Comparison of ENCODE assay signal across 11 cellular contexts in genomic region chr9:137673871-137674270, GRCh38. TPM values are rescaled to one million over a fixed set of nuclear protein-coding genes. Genes with fewer than 3 reads are reported as not detected.
DNase-seq lines count a peak whose midpoint lies in the region; ATAC-seq, FAIRE-seq and TF ChIP-seq lines count a peak whose summit lies in the region.
"Had no signal": no experiment of that assay in that cellular context is flagged by ENCODE, and none has a peak within 500 bp of the region (broad histone marks: within the 10 kb centered on the region; RNA-seq: fewer than 3 reads in every experiment).

No MANE protein-coding gene starts in this region.

- no peak overlapping the region for H4K5ac ChIP-seq in IMR-90 (ENCODE audit: low read depth, low read length)

- peaks cover 68% of the 10 kb centered on the region for H4K20me1 ChIP-seq in IMR-90 (ENCODE audit: insufficient read depth, low read length)

- no TSS peak for BruUV-seq in IMR-90 (replicated peaks; lab: Mats Ljungman, UMichigan)

- H2AK5ac ChIP-seq in IMR-90 (ENCODE audit: low read depth, low read length): no peak overlapping the region

- H4K91ac ChIP-seq in IMR-90 (ENCODE audit: insufficient read depth, low read depth, low read length): no peak overlapping the region

- H2BK15ac ChIP-seq in IMR-90 (ENCODE audit: low read depth, low read length): no peak overlapping the region

- TF ChIP-seq RAD21 in IMR-90 (IDR thresholded peaks at IDR 0.05; ENCODE audit: low read length): no peak

- H2BK20ac ChIP-seq in IMR-90 (ENCODE audit: low read depth, low read length): no peak overlapping the region

- H3K27ac ChIP-seq in IMR-90 (ENCODE audit: insufficient read depth, low read length) (no peak overlapping the region), iPS-20b (ENCODE audit: low read length) (no peak overlapping the region), stomach smooth muscle (ENCODE audit: low read length) (peak overlapping the region; percentile 53)
- H3K27ac ChIP-seq: HL-60 had no signal

- H3K4ac ChIP-seq in IMR-90 (ENCODE audit: low read depth, low read length): no peak overlapping the region

- no peak overlapping the region for H3K14ac ChIP-seq in IMR-90 (replicated peaks; ENCODE audit: low read depth, low read length)

- TF ChIP-seq CTCF in IMR-90 (conservative IDR thresholded peaks at IDR 0.05; ENCODE audit: low read depth, low read length) (no peak), GM13977 (IDR thresholded peaks at IDR 0.05; ENCODE audit: extremely low read depth, insufficient read depth, missing control alignments) (no peak), D721Med (IDR thresholded peaks at IDR 0.05; ENCODE audit: insufficient read depth, missing control alignments) (no peak)

- no peak overlapping the region for H2AK9ac ChIP-seq in IMR-90 (replicated peaks; ENCODE audit: low read depth, low read length, poor library complexity)

- H3K9ac ChIP-seq in IMR-90 (ENCODE audit: low read depth, low read length): no peak overlapping the region
- peak overlapping the region; percentile 21; the same call in 1 of the 2 replicates for H3K9ac ChIP-seq in iPS-20b (ENCODE audit: low read depth, low read length)
- H3K9ac ChIP-seq in stomach smooth muscle (ENCODE audit: low read length in 2 of 2): no peak overlapping the region

- DNase-seq in IMR-90 (no peak), amniotic epithelial cell (ENCODE audit: low read depth) (peak; percentile 33), GM13977 (ENCODE audit: low spot score) (no peak), D721Med (ENCODE audit: insufficient read length, low spot score) (no peak)
- DNase-seq: activated CD4-positive, alpha-beta T cell treated with anti-CD3 and anti-CD28 coated beads for 36 hours; activated T-cell treated with anti-CD3 and anti-CD28 coated beads, Interleukin-2, amount 50 U/mL, for 48 hours; midbrain had no signal

- no peak overlapping the region for H3K23ac ChIP-seq in IMR-90 (ENCODE audit: low read depth, low read length)

- H2BK5ac ChIP-seq in IMR-90 (ENCODE audit: low read depth, low read length, poor library complexity, severe bottlenecking): no peak overlapping the region

- ATAC-seq in IMR-90 (ENCODE audit: low read depth) (peak; percentile 6; the same call in 1 of the 2 replicates), HG02588 (IDR thresholded peaks at IDR 0.05; ENCODE audit: unreplicated experiment) (no peak)
- ATAC-seq: activated CD4-positive, alpha-beta T cell treated with anti-CD3 and anti-CD28 coated beads for 36 hours had no signal

- H3K4me3 ChIP-seq in IMR-90 (ENCODE audit: insufficient read depth, low read depth, low read length): no peak overlapping the region
- no peak overlapping the region for H3K4me3 ChIP-seq in iPS-20b (ENCODE audit: low read length)
- H3K4me3 ChIP-seq in stomach smooth muscle (ENCODE audit: low read length in 2 of 2): peak overlapping the region in 1 of 2 donors; percentile 44

- no peak overlapping the region for H4K8ac ChIP-seq in IMR-90 (ENCODE audit: low read depth in 2 of 2, low read length in 2 of 2)

- no peaks in the 10 kb centered on the region for H3K9me3 ChIP-seq in IMR-90 (ENCODE audit: control insufficient read depth, insufficient read depth, low read length)
- H3K9me3 ChIP-seq in iPS-20b (ENCODE audit: insufficient read depth, low read depth, low read length): no peaks in the 10 kb centered on the region
- H3K9me3 ChIP-seq in stomach smooth muscle (ENCODE audit: control insufficient read depth in 2 of 2, low read length in 2 of 2): no peaks in the 10 kb centered on the region

- WGBS in IMR-90 (ENCODE audit: extremely low coverage in 2 of 2, insufficient read length in 1 of 2), 2 experiments: 57% methylated on average over 8 of the region's 10 CpGs; no CpG with 5 or more reads in 1 of the 2 experiments

- no peak overlapping the region for H2AFZ ChIP-seq in IMR-90 (replicated peaks; ENCODE audit: low read length, poor library complexity)

- CTCF ChIA-PET in IMR-90 (lab: Yijun Ruan, JAX): interaction anchor here (1.0 to 1.1 kb wide), 2 partner anchors 9 to 21 kb away, joined by 5 read pairs; no protein-coding TSS in a partner anchor

- POLR2A ChIA-PET in IMR-90 (lab: Charles Lee; ENCODE audit: unreplicated experiment): no interaction called here

- peak overlapping the region; percentile 2; the same call in 1 of the 2 replicates for H3K4me2 ChIP-seq in IMR-90 (ENCODE audit: low read depth, low read length)

- in situ Hi-C loops in IMR-90 (cut with MboI; ENCODE audit: low sequenced_read_pairs): no loop called here
- in situ Hi-C loops in GM13977 (cut with MboI; ENCODE audit: low pct_unique_long_range_greater_than_20kb, low sequenced_read_pairs, unreplicated experiment): no loop called here

- no peak overlapping the region for H3K18ac ChIP-seq in IMR-90 (ENCODE audit: low read depth, low read length)

- H3K4me1 ChIP-seq in IMR-90 (ENCODE audit: control insufficient read depth, insufficient read depth, low read length) (peaks cover 18% of the 10 kb centered on the region), iPS-20b (ENCODE audit: insufficient read depth, low read length) (peaks cover 46% of the 10 kb centered on the region; the same call in 1 of the 2 replicates), stomach smooth muscle (ENCODE audit: control insufficient read depth, insufficient read depth, low read length) (peaks cover 29% of the 10 kb centered on the region)

- no peak for FAIRE-seq in D721Med (lab: Jason Lieb, UNC)

- dilution Hi-C loops in IMR-90 (cut with HindIII; ENCODE audit: low sequenced_read_pairs, unreplicated experiment): no loop called here

- H3K27me3 ChIP-seq in IMR-90 (ENCODE audit: control insufficient read depth, insufficient read depth, low read length) (no peaks in the 10 kb centered on the region), iPS-20b (ENCODE audit: insufficient read depth, low read length) (no peaks in the 10 kb centered on the region), stomach smooth muscle (ENCODE audit: control insufficient read depth in 1 of 2, insufficient read depth in 2 of 2, low read length in 2 of 2) (no peaks in the 10 kb centered on the region)

- no peak overlapping the region for H2BK120ac ChIP-seq in IMR-90 (ENCODE audit: low read depth, low read length)

- intact Hi-C loops in IMR-90 (cut with micrococcal nuclease): loop anchor here (2.0 to 5.0 kb wide), 2 partner anchors 98 to 111 kb away; no protein-coding TSS in a partner anchor

- H3K56ac ChIP-seq in IMR-90 (ENCODE audit: extremely low read depth, insufficient read depth, low read length): no peak overlapping the region

- H3K79me1 ChIP-seq in IMR-90 (ENCODE audit: low read depth in 1 of 2, low read length in 2 of 2): peaks cover 38 to 74% of the 10 kb centered on the region in 2 experiments

- H3K9me1 ChIP-seq in IMR-90 (ENCODE audit: insufficient read depth, low read length): no peaks in the 10 kb centered on the region

- no peak for TF ChIP-seq POLR2A in IMR-90 (IDR thresholded peaks at IDR 0.05; ENCODE audit: low read depth, low read length)

- H3K36me3 ChIP-seq in IMR-90 (ENCODE audit: control insufficient read depth, insufficient read depth, low read length): peaks cover 6% of the 10 kb centered on the region
- peaks cover 9% of the 10 kb centered on the region; the same call in 1 of the 2 replicates for H3K36me3 ChIP-seq in iPS-20b (ENCODE audit: insufficient read depth, low read depth, low read length)
- H3K36me3 ChIP-seq in stomach smooth muscle (ENCODE audit: control insufficient read depth in 2 of 2, insufficient read depth in 2 of 2, low read length in 2 of 2): peaks cover 0 to 2% of the 10 kb centered on the region in 2 donors

TF ChIP-seq in IMR-90, 13 proteins besides CTCF, POLR2A, EP300 and RAD21:
- TF ChIP-seq CEBPB (IDR thresholded peaks at IDR 0.05; ENCODE audit: low read depth, low read length) (no peak), NFE2L2 (IDR thresholded peaks at IDR 0.05; ENCODE audit: low read depth, low read length) (no peak), USF2 (IDR thresholded peaks at IDR 0.05; ENCODE audit: low read depth, low read length) (no peak), MAFK (IDR thresholded peaks at IDR 0.05; ENCODE audit: low read depth, low read length) (no peak), SMC3 (IDR thresholded peaks at IDR 0.05; ENCODE audit: low read depth, low read length) (no peak), FOS (IDR thresholded peaks at IDR 0.05; ENCODE audit: low read depth, low read length) (no peak), CHD1 (IDR thresholded peaks at IDR 0.05; ENCODE audit: low read depth, low read length) (no peak), RFX5 (IDR thresholded peaks at IDR 0.05; ENCODE audit: low read depth, low read length) (no peak), BHLHE40 (IDR thresholded peaks at IDR 0.05; ENCODE audit: low read depth, low read length) (no peak), MXI1 (IDR thresholded peaks at IDR 0.05; ENCODE audit: borderline replicate concordance, low read depth, low read length) (no peak), MAZ (IDR thresholded peaks at IDR 0.05; ENCODE audit: borderline replicate concordance, low read depth, low read length) (no peak), RCOR1 (IDR thresholded peaks at IDR 0.05; ENCODE audit: insufficient replicate concordance, low read length) (no peak)

RNA-seq across cellular contexts. Expression of gene EHMT1, which starts 55.1 kb away (rescaled TPM):
- total RNA-seq in IMR-90 (2012; rRNA removed): 32.8 and 36.1 TPM in 2 replicates
- polyA plus RNA-seq in IMR-90 (2012; rRNA removed): 35.1 and 39.0 TPM in 2 replicates
- polyA plus RNA-seq in IMR-90 (2012; cell fraction: cytosol; rRNA removed): 30.8 and 36.6 TPM in 2 replicates
- polyA plus RNA-seq in IMR-90 (2012; cell fraction: nucleus; rRNA removed; ENCODE audit: low replicate concordance): 109 and 195 TPM in 2 replicates
